8 cellular contexts compared by ENCODE assay signal in the genomic region with DNA sequence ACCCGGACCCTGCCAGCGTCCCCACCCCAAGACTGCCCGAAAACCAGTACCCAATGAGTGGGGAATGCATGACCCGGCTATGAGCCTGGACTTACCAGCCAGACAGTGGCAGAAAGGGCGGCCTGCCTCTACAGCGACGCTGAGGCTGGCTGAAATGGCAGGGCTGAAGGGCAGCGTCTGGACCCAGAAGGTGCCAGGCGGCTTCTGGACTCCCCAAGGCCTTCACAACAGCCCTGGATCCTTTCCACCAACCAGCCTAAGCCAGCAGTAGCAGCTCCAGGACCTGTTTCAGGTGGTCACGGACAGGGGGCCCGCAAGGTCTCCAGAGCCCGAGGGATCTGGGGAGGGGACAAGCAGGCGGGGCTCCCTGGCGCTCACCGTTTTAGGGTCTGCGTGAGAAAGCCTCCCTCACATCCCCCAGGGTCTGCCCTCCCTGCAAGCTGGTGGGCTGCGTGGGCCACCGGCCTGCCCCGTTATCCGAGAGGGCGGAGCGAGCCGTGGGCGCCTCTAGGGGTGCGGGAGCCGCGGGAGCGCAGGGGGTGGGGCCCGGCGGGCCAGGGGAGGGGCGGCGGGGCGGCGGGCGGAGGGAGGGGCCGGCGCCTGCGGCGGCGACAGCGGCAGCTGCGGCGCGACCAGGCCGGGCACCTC. TPM values are rescaled to one million over a fixed set of nuclear protein-coding genes. Genes with fewer than 3 reads are reported as not detected.
A peak's percentile ranks its signal among the peaks of the same experiment; 100 is the strongest.
DNase-seq lines count a peak whose midpoint lies in the region; ATAC-seq, FAIRE-seq and TF ChIP-seq lines count a peak whose summit lies in the region.

A gene with protein sequence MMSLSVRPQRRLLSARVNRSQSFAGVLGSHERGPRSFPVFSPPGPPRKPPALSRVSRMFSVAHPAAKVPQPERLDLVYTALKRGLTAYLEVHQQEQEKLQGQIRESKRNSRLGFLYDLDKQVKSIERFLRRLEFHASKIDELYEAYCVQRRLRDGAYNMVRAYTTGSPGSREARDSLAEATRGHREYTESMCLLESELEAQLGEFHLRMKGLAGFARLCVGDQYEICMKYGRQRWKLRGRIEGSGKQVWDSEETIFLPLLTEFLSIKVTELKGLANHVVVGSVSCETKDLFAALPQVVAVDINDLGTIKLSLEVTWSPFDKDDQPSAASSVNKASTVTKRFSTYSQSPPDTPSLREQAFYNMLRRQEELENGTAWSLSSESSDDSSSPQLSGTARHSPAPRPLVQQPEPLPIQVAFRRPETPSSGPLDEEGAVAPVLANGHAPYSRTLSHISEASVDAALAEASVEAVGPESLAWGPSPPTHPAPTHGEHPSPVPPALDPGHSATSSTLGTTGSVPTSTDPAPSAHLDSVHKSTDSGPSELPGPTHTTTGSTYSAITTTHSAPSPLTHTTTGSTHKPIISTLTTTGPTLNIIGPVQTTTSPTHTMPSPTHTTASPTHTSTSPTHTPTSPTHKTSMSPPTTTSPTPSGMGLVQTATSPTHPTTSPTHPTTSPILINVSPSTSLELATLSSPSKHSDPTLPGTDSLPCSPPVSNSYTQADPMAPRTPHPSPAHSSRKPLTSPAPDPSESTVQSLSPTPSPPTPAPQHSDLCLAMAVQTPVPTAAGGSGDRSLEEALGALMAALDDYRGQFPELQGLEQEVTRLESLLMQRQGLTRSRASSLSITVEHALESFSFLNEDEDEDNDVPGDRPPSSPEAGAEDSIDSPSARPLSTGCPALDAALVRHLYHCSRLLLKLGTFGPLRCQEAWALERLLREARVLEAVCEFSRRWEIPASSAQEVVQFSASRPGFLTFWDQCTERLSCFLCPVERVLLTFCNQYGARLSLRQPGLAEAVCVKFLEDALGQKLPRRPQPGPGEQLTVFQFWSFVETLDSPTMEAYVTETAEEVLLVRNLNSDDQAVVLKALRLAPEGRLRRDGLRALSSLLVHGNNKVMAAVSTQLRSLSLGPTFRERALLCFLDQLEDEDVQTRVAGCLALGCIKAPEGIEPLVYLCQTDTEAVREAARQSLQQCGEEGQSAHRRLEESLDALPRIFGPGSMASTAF (plus strand): TSS at position 608 of the 648 bp plus-strand sequence. CDS start 9,618 bp downstream, outside the sequence.

- H3K27me3 Mint-ChIP-seq in osteocyte (ENCODE audit: unreplicated experiment) = no peaks in the 10 kb centered on the region

- no peak for ATAC-seq in GM21526 (IDR thresholded peaks at IDR 0.05; ENCODE audit: low FRiP score, unreplicated experiment)

- no peaks in the 10 kb centered on the region for H3K36me3 ChIP-seq in Peyer's patch
- H3K36me3 ChIP-seq in adrenal gland (replicated peaks in 1 of 2) = no peaks in the 10 kb centered on the region
- H3K36me3 ChIP-seq in cardiac muscle cell = no peaks in the 10 kb centered on the region

- peak; percentile 76 for DNase-seq in GM12892 (ENCODE audit: insufficient read length)
- peak in 2 of 3 donors; percentile 53 to 76 for DNase-seq in Peyer's patch
- peak; percentile 64 to 81 (median 72) for DNase-seq in adrenal gland
- peak; percentile 33 to 74 for DNase-seq in cardiac muscle cell (ENCODE audit: low read depth in 1 of 2, low spot score in 1 of 2)
- no peak for DNase-seq in osteocyte (ENCODE audit: extremely low spot score, unreplicated experiment)
- no peak for DNase-seq in DMS153 treated with DMSO at 0.1 percent for 48 hours (lab: John Stamatoyannopoulos, UW; ENCODE audit: unreplicated experiment)

- H3K4me3 Mint-ChIP-seq in osteocyte (ENCODE audit: unreplicated experiment) = peak within 1 kb of the TSS; percentile 82

- peak within 1 kb of the TSS; percentile 66 to 78 (median 74) for H3K4me3 ChIP-seq in Peyer's patch
- H3K4me3 ChIP-seq in adrenal gland = peak within 1 kb of the TSS; percentile 35 to 84 (median 64)
- H3K4me3 ChIP-seq in cardiac muscle cell = peak within 1 kb of the TSS; percentile 77

- FAIRE-seq in GM12892 (lab: Jason Lieb, UNC) = peak; percentile 38

- H3K27ac ChIP-seq in 22Rv1 (peak within 1 kb of the TSS; percentile 86), Peyer's patch (peak within 1 kb of the TSS; percentile 76 to 93 (median 82)), adrenal gland (peak within 1 kb of the TSS; percentile 48 to 96 (median 79)), cardiac muscle cell (peak within 1 kb of the TSS; percentile 51)

- no peak for TF ChIP-seq POLR2A in GM12892 (IDR thresholded peaks at IDR 0.05; ENCODE audit: low read depth, low read length)
- no peak for TF ChIP-seq POLR2A in Peyer's patch (IDR thresholded peaks at IDR 0.05)
- peak in 1 of 2 donors; percentile 15 for TF ChIP-seq POLR2A in adrenal gland (IDR thresholded peaks at IDR 0.05)

- peaks cover 0 to 25% (median 9%) of the 10 kb centered on the region in 4 donors for H3K4me1 ChIP-seq in Peyer's patch
- H3K4me1 ChIP-seq in adrenal gland (replicated peaks in 1 of 2) = peaks cover 23 to 37% of the 10 kb centered on the region in 2 donors
- peaks cover 13% of the 10 kb centered on the region for H3K4me1 ChIP-seq in cardiac muscle cell (ENCODE audit: low read depth)

- H3K27ac Mint-ChIP-seq in osteocyte (ENCODE audit: unreplicated experiment) = peak within 1 kb of the TSS; percentile 94

- intact Hi-C loops in adrenal gland (cut with DNase I) = no loop called here

- peaks cover 19% of the 10 kb centered on the region for H3K4me1 Mint-ChIP-seq in osteocyte (ENCODE audit: unreplicated experiment)

- no peaks in the 10 kb centered on the region for H3K9me3 Mint-ChIP-seq in osteocyte (ENCODE audit: unreplicated experiment)

- H3K27me3 ChIP-seq in Peyer's patch (peaks cover 0 to 14% of the 10 kb centered on the region in 2 donors), adrenal gland (no peaks in the 10 kb centered on the region), cardiac muscle cell (peaks cover 43% of the 10 kb centered on the region)

- TF ChIP-seq CTCF in 22Rv1 (IDR thresholded peaks at IDR 0.05) = no peak
- no peak for TF ChIP-seq CTCF in Peyer's patch (IDR thresholded peaks at IDR 0.05)
- TF ChIP-seq CTCF in adrenal gland (IDR thresholded peaks at IDR 0.05) = no peak
- no peak for TF ChIP-seq CTCF in cardiac muscle cell (IDR thresholded peaks at IDR 0.05; ENCODE audit: low read depth, low read length)
- no peak for TF ChIP-seq CTCF in osteocyte (IDR thresholded peaks at IDR 0.05)

- WGBS in adrenal gland, 4 donors = 11 to 51% (median 23%) methylated on average over 4 to 45 of the region's 45 CpGs

- H3K9me3 ChIP-seq in Peyer's patch (no peaks in the 10 kb centered on the region), adrenal gland (replicated peaks in 1 of 3) (no peaks in the 10 kb centered on the region), cardiac muscle cell (ENCODE audit: low read depth) (no peaks in the 10 kb centered on the region)

- H3K36me3 Mint-ChIP-seq in osteocyte (ENCODE audit: unreplicated experiment) = no peaks in the 10 kb centered on the region

RNA-seq across cellular contexts. Expression of the gene that starts here (rescaled TPM):
- 9.3 TPM for polyA plus RNA-seq in GM12892 (2012; ENCODE audit: missing spikeins)
- 10 to 100 TPM; 10.5 to 70.1 (median 42.5) TPM for total RNA-seq in Peyer's patch
- total RNA-seq in adrenal gland = 100 to 1,000 TPM in 1 of 8 donors, 10 to 100 TPM in 7; 34.6 to 168 (median 64.1) TPM
- polyA plus RNA-seq in adrenal gland = 10 to 100 TPM; 19.6 to 83.5 (median 56.6) TPM
- total RNA-seq in cardiac muscle cell = 27.3 and 35.7 TPM in 2 replicates
- polyA plus RNA-seq in cardiac muscle cell = 29.5 and 46.3 TPM in 2 replicates
- total RNA-seq in osteocyte = 75.0 and 77.0 TPM in 2 replicates

Comparison
In these comparisons a context has a peak if more than half of its experiments do, and no peak if none do; other contexts are left out.
1. DNase-seq: peak in GM12892 (single experiment), Peyer's patch (2 of 3), adrenal gland (7 of 7) and cardiac muscle cell (2 of 2); none in osteocyte (single experiment) and DMS153 treated with DMSO at 0.1 percent for 48 hours (single experiment).
2. Peak in every context shown above with its lines, with median percentiles within 50 percentile points of each other: H3K27ac ChIP-seq and H3K4me3 ChIP-seq.